Comparison of ENCODE assay signal across 23 cellular contexts in genomic region chr10:92382631-92383030, GRCh38.
"Had no signal": no experiment of that assay in that cellular context is flagged by ENCODE, and none has a peak within 500 bp of the region (broad histone marks: within the 10 kb centered on the region; RNA-seq: fewer than 3 reads in every experiment).

No MANE protein-coding gene starts in this region.

- H3K27ac Mint-ChIP-seq: naive thymus-derived CD8-positive, alpha-beta T cell; nephron progenitor cell; stimulated activated memory B cell treated with anti-CD40 and anti-IgM and Interleukin-4, amounts not matched to agents 10 μg/mL and 1 μg/mL and 100 μg/mL, for 72 hours; type B pancreatic cell had no signal

- H3K36me3 ChIP-seq: esophagus squamous epithelium, prostate gland, spleen, tibial artery had no signal

- H3K4me1 ChIP-seq: prostate gland, spleen, tibial artery had no signal

- H3K27ac ChIP-seq: dorsolateral prefrontal cortex, esophagus squamous epithelium, prostate gland, skin epidermis, spleen, testis, tibial artery had no signal

- H3K36me3 Mint-ChIP-seq: naive thymus-derived CD8-positive, alpha-beta T cell; stimulated activated memory B cell treated with anti-CD40 and anti-IgM and Interleukin-4, amounts not matched to agents 10 μg/mL and 1 μg/mL and 100 μg/mL, for 72 hours; type B pancreatic cell had no signal

- FAIRE-seq: colon, endothelial cell of umbilical vein, keratinocyte had no signal

- DNase-seq: caudate nucleus; dorsolateral prefrontal cortex; effector CD4-positive, alpha-beta T cell; esophagus squamous epithelium; foreskin melanocyte; mesenchymal stem cell; naive thymus-derived CD8-positive, alpha-beta T cell; nephron progenitor cell; nucleus accumbens; right cardiac atrium; spleen; stimulated activated CD4-positive, alpha-beta T cell treated with anti-CD3 and anti-CD28 coated beads, Interleukin-4, amount 100 ng/mL, for 4 hours; stimulated activated naive CD8-positive, alpha-beta T cell treated with anti-CD3 and anti-CD28 coated beads, Interleukin-15, Interleukin-2, amounts not matched to agents 100 U/mL and 50 U/mL, for 24 hours; substantia nigra; testis; tibial artery had no signal

- H3K4me1 Mint-ChIP-seq: naive thymus-derived CD8-positive, alpha-beta T cell; nephron progenitor cell; stimulated activated memory B cell treated with anti-CD40 and anti-IgM and Interleukin-4, amounts not matched to agents 10 μg/mL and 1 μg/mL and 100 μg/mL, for 72 hours had no signal

- ATAC-seq: naive thymus-derived CD8-positive, alpha-beta T cell; stimulated activated memory B cell treated with anti-CD40 and anti-IgM and Interleukin-4, amounts not matched to agents 10 μg/mL and 1 μg/mL and 100 μg/mL, for 72 hours; stimulated activated naive CD8-positive, alpha-beta T cell treated with anti-CD3 and anti-CD28 coated beads, Interleukin-15, Interleukin-2, amounts not matched to agents 100 U/mL and 50 U/mL, for 24 hours had no signal

- H3K27me3 ChIP-seq: dorsolateral prefrontal cortex, esophagus squamous epithelium, testis had no signal

- H3K9me3 ChIP-seq: esophagus squamous epithelium, prostate gland, spleen, testis, tibial artery had no signal

- H3K4me3 ChIP-seq: dorsolateral prefrontal cortex, esophagus squamous epithelium, prostate gland, skin epidermis, spleen, testis, tibial artery had no signal

- H3K4me3 Mint-ChIP-seq: naive thymus-derived CD8-positive, alpha-beta T cell; nephron progenitor cell; stimulated activated memory B cell treated with anti-CD40 and anti-IgM and Interleukin-4, amounts not matched to agents 10 μg/mL and 1 μg/mL and 100 μg/mL, for 72 hours; type B pancreatic cell had no signal

- H3K9me3 Mint-ChIP-seq: nephron progenitor cell; stimulated activated memory B cell treated with anti-CD40 and anti-IgM and Interleukin-4, amounts not matched to agents 10 μg/mL and 1 μg/mL and 100 μg/mL, for 72 hours; type B pancreatic cell had no signal
